In genomic region chr22:18970948-18971315, GRCh38 we compare ENCODE assay signal across 11 cellular contexts.
DNase-seq lines count a peak whose midpoint lies in the region; ATAC-seq lines count a peak whose summit lies in the region.
"Had no signal": no experiment of that assay in that cellular context is flagged by ENCODE, and none has a peak within 500 bp of the region (broad histone marks: within the 10 kb centered on the region; RNA-seq: fewer than 3 reads in every experiment).

No MANE protein-coding gene starts in this region.

- H3K4me1 ChIP-seq in adipocyte (ENCODE audit: control insufficient read depth, insufficient read depth, low read length): no peaks in the 10 kb centered on the region

- no peak overlapping the region for H3K9ac ChIP-seq in adipocyte (ENCODE audit: low read length)

- no peaks in the 10 kb centered on the region for H3K9me3 ChIP-seq in adipocyte (ENCODE audit: control insufficient read depth, low read length)

- DNase-seq in DMS 273 (lab: John Stamatoyannopoulos, UW; ENCODE audit: unreplicated experiment) (peak; percentile 22), DMS 273 treated with DMSO at 0.1 percent for 48 hours (lab: John Stamatoyannopoulos, UW) (no peak), adipocyte (ENCODE audit: low read depth) (no peak), iPS-NIHi7 (ENCODE audit: extremely low spot score) (peak; percentile 21)
- DNase-seq in stimulated activated effector memory CD8-positive, alpha-beta T cell treated with anti-CD3 and anti-CD28 coated beads, Interleukin-12 subunit alpha, Interleukin-12 subunit beta, amount 100 ng/mL, for 72 hours (ENCODE audit: low spot score in 2 of 2): no peak
- no peak for DNase-seq in activated CD4-positive, CD25-positive, alpha-beta regulatory T cell treated with anti-CD3 and anti-CD28 coated beads, Interleukin-2, amount 50 U/mL, for 72 hours
- DNase-seq: activated CD4-positive, alpha-beta T cell treated with anti-CD3 and anti-CD28 coated beads, Interleukin-2, amount 50 U/mL, for 1 hour; cerebellar nuclear complex; kidney glomerular epithelial cell had no signal

- no peaks in the 10 kb centered on the region for H3K36me3 Mint-ChIP-seq in stimulated activated effector memory CD8-positive, alpha-beta T cell treated with anti-CD3 and anti-CD28 coated beads, Interleukin-12 subunit alpha, Interleukin-12 subunit beta, amount 100 ng/mL, for 72 hours

- peak overlapping the region; percentile 62 for H3K4me3 ChIP-seq in adipocyte (ENCODE audit: low read length)

- no peaks in the 10 kb centered on the region for H3K4me1 Mint-ChIP-seq in stimulated activated effector memory CD8-positive, alpha-beta T cell treated with anti-CD3 and anti-CD28 coated beads, Interleukin-12 subunit alpha, Interleukin-12 subunit beta, amount 100 ng/mL, for 72 hours

- H3K9me3 Mint-ChIP-seq in stimulated activated effector memory CD8-positive, alpha-beta T cell treated with anti-CD3 and anti-CD28 coated beads, Interleukin-12 subunit alpha, Interleukin-12 subunit beta, amount 100 ng/mL, for 72 hours: no peaks in the 10 kb centered on the region

- peaks cover 9% of the 10 kb centered on the region for H3K27me3 ChIP-seq in adipocyte (replicated peaks; ENCODE audit: control insufficient read depth, insufficient read depth, low read length)

- no peak for ATAC-seq in stimulated activated effector memory CD8-positive, alpha-beta T cell treated with anti-CD3 and anti-CD28 coated beads, Interleukin-12 subunit alpha, Interleukin-12 subunit beta, amount 100 ng/mL, for 72 hours
- ATAC-seq in HG03135 (IDR thresholded peaks at IDR 0.05; ENCODE audit: unreplicated experiment) (no peak), HG02973 (IDR thresholded peaks at IDR 0.05; ENCODE audit: unreplicated experiment) (no peak)

- H3K4me3 Mint-ChIP-seq in stimulated activated effector memory CD8-positive, alpha-beta T cell treated with anti-CD3 and anti-CD28 coated beads, Interleukin-12 subunit alpha, Interleukin-12 subunit beta, amount 100 ng/mL, for 72 hours: peak overlapping the region; percentile 9

- H3K36me3 ChIP-seq in adipocyte (ENCODE audit: control insufficient read depth, insufficient read depth, low read length, severe bottlenecking): no peaks in the 10 kb centered on the region

- no peak overlapping the region for H3K27ac Mint-ChIP-seq in stimulated activated effector memory CD8-positive, alpha-beta T cell treated with anti-CD3 and anti-CD28 coated beads, Interleukin-12 subunit alpha, Interleukin-12 subunit beta, amount 100 ng/mL, for 72 hours

Comparison
In these comparisons a context has a peak if more than half of its experiments do, and no peak if none do; other contexts are left out.
1. DNase-seq: peak in DMS 273 (single experiment) and iPS-NIHi7 (single experiment); none in DMS 273 treated with DMSO at 0.1 percent for 48 hours (single experiment), adipocyte (single experiment), stimulated activated effector memory CD8-positive, alpha-beta T cell treated with anti-CD3 and anti-CD28 coated beads, Interleukin-12 subunit alpha, Interleukin-12 subunit beta, amount 100 ng/mL, for 72 hours (0 of 2) and activated CD4-positive, CD25-positive, alpha-beta regulatory T cell treated with anti-CD3 and anti-CD28 coated beads, Interleukin-2, amount 50 U/mL, for 72 hours (single experiment).